Comparison of ENCODE assay signal across 8 cellular contexts in the genomic region with DNA sequence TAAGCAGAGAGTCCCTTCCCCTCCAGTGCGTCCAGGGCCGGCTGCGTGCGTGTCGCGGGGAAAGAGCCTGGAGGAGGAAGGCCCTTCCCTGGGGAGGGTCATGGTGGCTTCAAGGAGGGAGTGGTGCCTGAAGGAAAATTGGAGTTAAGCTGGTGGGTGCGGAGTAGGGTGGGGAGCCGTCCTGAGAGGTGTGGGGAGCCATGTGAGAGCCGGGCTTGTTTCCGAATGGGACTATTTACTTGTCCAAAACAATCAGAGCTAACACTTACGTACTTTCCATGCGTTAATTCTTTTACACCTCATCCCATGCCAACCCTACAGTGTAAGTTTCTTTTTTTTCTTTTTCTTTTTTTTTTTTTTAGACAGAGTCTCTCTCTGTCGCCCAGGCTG. TPM values are rescaled to one million over a fixed set of nuclear protein-coding genes. Genes with fewer than 3 reads are reported as not detected.
DNase-seq lines count a peak whose midpoint lies in the region; ATAC-seq and TF ChIP-seq lines count a peak whose summit lies in the region.

No MANE protein-coding gene starts in this region.

- peaks cover 3% of the 10 kb centered on the region; the same call in 1 of the 2 replicates for H4K20me1 ChIP-seq in SK-N-SH (ENCODE audit: insufficient read depth)

- CTCF ChIA-PET in SK-N-SH (lab: Yijun Ruan, JAX), result interaction anchor here (0.9 to 1.4 kb wide), 5 partner anchors 14 to 765 kb away, joined by 3 to 5 read pairs (median 3); no protein-coding TSS in a partner anchor

- peak overlapping the region; percentile 86 for H2AFZ ChIP-seq in SK-N-SH (ENCODE audit: low read depth)

- H3K4me3 ChIP-seq in SK-N-SH (ENCODE audit: low read depth in 2 of 2, low read length in 1 of 2) (peak overlapping the region; percentile 89 to 98), adrenal gland (peak overlapping the region; percentile 73 to 99 (median 86)), thoracic aorta (peak overlapping the region; percentile 74)

- H3K27ac ChIP-seq in SK-N-SH (ENCODE audit: low read depth in 2 of 2, low read length in 1 of 2), result peak overlapping the region; percentile 18 to 67; a peak in 2 of 4 replicates
- peak overlapping the region in 4 of 5 donors; percentile 45 to 87 (median 76) for H3K27ac ChIP-seq in adrenal gland
- H3K27ac ChIP-seq in thoracic aorta, result peak overlapping the region; percentile 74 to 88

- peak; percentile 66 for DNase-seq in SK-N-SH
- DNase-seq in HT1080 (ENCODE audit: low read depth), result peak; percentile 30
- peak in 3 of 7 donors; percentile 39 to 44 (median 42) for DNase-seq in adrenal gland
- DNase-seq in left colon, result peak; percentile 35 to 50
- DNase-seq in thoracic aorta (ENCODE audit: low spot score), result no peak
- no peak for DNase-seq in islet precursor cell
- no peak for DNase-seq in foreskin melanocyte

- no peak for TF ChIP-seq EP300 in SK-N-SH (IDR thresholded peaks at IDR 0.05; ENCODE audit: borderline replicate concordance in 1 of 2, low read depth in 1 of 2, low read length in 1 of 2)

- POLR2A ChIA-PET in SK-N-SH (lab: Yijun Ruan, JAX), result interaction anchor here (0.6 to 0.9 kb wide), 2 partner anchors 14 to 149 kb away, joined by 3 read pairs; no protein-coding TSS in a partner anchor

- H3F3A ChIP-seq in SK-N-SH (replicated peaks; ENCODE audit: insufficient read depth), result no peaks in the 10 kb centered on the region

- H3K36me3 ChIP-seq in SK-N-SH (replicated peaks in 1 of 2; ENCODE audit: control insufficient read depth in 1 of 2, insufficient read depth in 2 of 2, low read length in 1 of 2) (peaks cover 16 to 21% of the 10 kb centered on the region in 2 experiments), adrenal gland (replicated peaks in 1 of 2) (peaks cover 0 to 20% of the 10 kb centered on the region in 2 donors), thoracic aorta (peaks cover 9% of the 10 kb centered on the region)

- H3K9me3 ChIP-seq in SK-N-SH (no peaks in the 10 kb centered on the region), adrenal gland (replicated peaks in 1 of 3) (no peaks in the 10 kb centered on the region), thoracic aorta (no peaks in the 10 kb centered on the region)

- H3K4me1 ChIP-seq in SK-N-SH (ENCODE audit: control insufficient read depth in 1 of 2, insufficient read depth in 2 of 2, low read depth in 1 of 2, low read length in 1 of 2) (peaks cover 14 to 18% of the 10 kb centered on the region in 2 experiments), adrenal gland (replicated peaks in 1 of 2) (peaks cover 0 to 26% of the 10 kb centered on the region in 2 donors), thoracic aorta (ENCODE audit: control insufficient read depth in 1 of 2, low read depth in 2 of 2) (peaks cover 21 to 27% of the 10 kb centered on the region in 2 donors)

- intact Hi-C loops in adrenal gland (cut with DNase I), result no loop called here
- intact Hi-C loops in left colon (cut with DNase I, micrococcal nuclease), result no loop called here

- TF ChIP-seq RAD21 in SK-N-SH (IDR thresholded peaks at IDR 0.05; ENCODE audit: low read length), result no peak

- H3K27me3 ChIP-seq in SK-N-SH (ENCODE audit: insufficient read depth) (no peaks in the 10 kb centered on the region), adrenal gland (no peaks in the 10 kb centered on the region), thoracic aorta (replicated peaks; ENCODE audit: insufficient read depth) (no peaks in the 10 kb centered on the region)

- no peak; the same call in 1 of the 3 replicates for ATAC-seq in SK-N-SH treated with all-trans-retinoic acid at 6 μM for 48 hours
- peak; percentile 61 for ATAC-seq in left colon
- peak; percentile 32 for ATAC-seq in thoracic aorta (ENCODE audit: insufficient number of reproducible peaks, low FRiP score, low read depth)

- peaks cover 70% of the 10 kb centered on the region for H3K79me2 ChIP-seq in SK-N-SH (ENCODE audit: insufficient read depth)

- H3K9ac ChIP-seq in SK-N-SH, result peak overlapping the region; percentile 91

- H3K9me2 ChIP-seq in SK-N-SH, result no peaks in the 10 kb centered on the region

- TF ChIP-seq POLR2A in adrenal gland (IDR thresholded peaks at IDR 0.05), result no peak

- no peak for TF ChIP-seq CTCF in SK-N-SH (IDR thresholded peaks at IDR 0.05)
- no peak for TF ChIP-seq CTCF in adrenal gland (IDR thresholded peaks at IDR 0.05)
- no peak for TF ChIP-seq CTCF in thoracic aorta (IDR thresholded peaks at IDR 0.05)

- peak overlapping the region; percentile 90 for H3K4me2 ChIP-seq in SK-N-SH

- WGBS in SK-N-SH (ENCODE audit: low lambda C conversion rate), result 2% methylated on average over 13 of the region's 13 CpGs
- 0 to 2% (median 1%) methylated on average over 13 of the region's 13 CpGs for WGBS in adrenal gland, 4 donors

TF ChIP-seq in SK-N-SH, 30 proteins besides CTCF, POLR2A, EP300 and RAD21:
- TF ChIP-seq MXI1 (IDR thresholded peaks at IDR 0.05; ENCODE audit: low read depth, low read length), result 0 out of 2 replicates have a peak, but pooled peaks have one; percentile 13
- TF ChIP-seq ELF1 (IDR thresholded peaks at IDR 0.05), result no peak
TF ChIP-seq in SK-N-SH: peak in this region for 1.

TF ChIP-seq in SK-N-SH treated with all-trans-retinoic acid at 6 μM for 48 hours, 23 proteins besides CTCF, POLR2A, EP300 and RAD21:
- TF ChIP-seq TOX (CRISPR knock-in tag; IDR thresholded peaks at IDR 0.05; ENCODE audit: borderline replicate concordance), result no peak

RNA-seq across cellular contexts. Expression of a gene that starts 0.8 kb away (rescaled TPM):
- polyA plus RNA-seq in SK-N-SH (2012; rRNA removed) (7.8 and 9.0 TPM in 2 replicates), adrenal gland (10 to 100 TPM in 2 of 3 donors, 1 to 10 TPM in 1; 8.7 to 40.6 (median 29.5) TPM)
- polyA plus RNA-seq in SK-N-SH (2012; cell fraction: cytosol; rRNA removed), result 2.7 and 5.2 TPM in 2 replicates
- polyA plus RNA-seq in SK-N-SH (2012; cell fraction: nucleus; rRNA removed), result 29.1 and 32.4 TPM in 2 replicates
- total RNA-seq in HT1080 (2014; rRNA removed; shearing (Covaris generic)), result 6.6 and 8.5 TPM in 2 replicates
- polyA plus RNA-seq in HT1080 (2015; cell fraction: cytosol; rRNA removed), result 5.3 and 6.7 TPM in 2 replicates
- polyA plus RNA-seq in HT1080 (2015; cell fraction: nucleus; rRNA removed), result 17.2 and 19.7 TPM in 2 replicates
- total RNA-seq in adrenal gland (10 to 100 TPM in 7 of 8 donors, 1 to 10 TPM in 1; 9.4 to 21.0 (median 16.3) TPM), left colon (10 to 100 TPM; 17.5 to 20.8 TPM), thoracic aorta (10 to 100 TPM; 24.7 to 40.8 TPM)

RNA-seq across cellular contexts. Expression of a gene that starts 0.8 kb away (rescaled TPM):
- 98.3 and 125 TPM in 2 replicates for polyA plus RNA-seq in SK-N-SH (2012; rRNA removed)
- 84.3 and 115 TPM in 2 replicates for polyA plus RNA-seq in SK-N-SH (2012; cell fraction: cytosol; rRNA removed)
- 54.2 and 63.0 TPM in 2 replicates for polyA plus RNA-seq in SK-N-SH (2012; cell fraction: nucleus; rRNA removed)
- 163 and 206 TPM in 2 replicates for total RNA-seq in HT1080 (2014; rRNA removed; shearing (Covaris generic))
- polyA plus RNA-seq in HT1080 (2015; cell fraction: cytosol; rRNA removed), result 68.9 and 103 TPM in 2 replicates
- polyA plus RNA-seq in HT1080 (2015; cell fraction: nucleus; rRNA removed), result 48.8 and 54.9 TPM in 2 replicates
- 10 to 100 TPM; 31.1 to 65.6 (median 44.3) TPM for total RNA-seq in adrenal gland
- 10 to 100 TPM; 46.7 to 77.8 (median 48.1) TPM for polyA plus RNA-seq in adrenal gland
- total RNA-seq in left colon, result 10 to 100 TPM; 71.7 to 87.8 TPM
- 10 to 100 TPM; 11.0 to 16.7 TPM for total RNA-seq in thoracic aorta

Comparison
In these comparisons a context has a peak if more than half of its experiments do, and no peak if none do; other contexts are left out.
1. DNase-seq: peak in SK-N-SH (single experiment), HT1080 (single experiment) and left colon (2 of 2); none in thoracic aorta (single experiment), islet precursor cell (single experiment) and foreskin melanocyte (single experiment).
2. Peak in every context shown above with its lines, with median percentiles within 50 percentile points of each other: H3K27ac ChIP-seq and H3K4me3 ChIP-seq.